ENCODE assay signal across 12 cellular contexts in genomic region chr1:16971330-16972209, GRCh38.
DNase-seq lines count a peak whose midpoint lies in the region; ATAC-seq and TF ChIP-seq lines count a peak whose summit lies in the region.
"Had no signal": no experiment of that assay in that cellular context is flagged by ENCODE, and none has a peak within 500 bp of the region (broad histone marks: within the 10 kb centered on the region; RNA-seq: fewer than 3 reads in every experiment).

No MANE protein-coding gene starts in this region.

- ATAC-seq in RWPE2 (ENCODE audit: low read depth) = peak; percentile 17; the same call in 1 of the 3 replicates
- ATAC-seq in GM21381 (IDR thresholded peaks at IDR 0.05; ENCODE audit: unreplicated experiment) = no peak

- intact Hi-C loops in tibial artery (cut with DNase I; ENCODE audit: low total_unique reads) = no loop called here

- in situ Hi-C loops in GM13976 (cut with MboI; ENCODE audit: low sequenced_read_pairs, unreplicated experiment) = no loop called here

- no peaks in the 10 kb centered on the region for H3K27me3 ChIP-seq in RWPE2 (ENCODE audit: insufficient read depth, poor library complexity, severe bottlenecking)
- no peaks in the 10 kb centered on the region for H3K27me3 ChIP-seq in tibial artery

- H3K9me3 ChIP-seq in RWPE2 (ENCODE audit: severe bottlenecking) = no peaks in the 10 kb centered on the region
- H3K9me3 ChIP-seq in tibial artery = no peaks in the 10 kb centered on the region

- no peaks in the 10 kb centered on the region for H3K36me3 ChIP-seq in RWPE2 (ENCODE audit: low read depth)
- H3K36me3 ChIP-seq in tibial artery = peaks cover 3 to 47% (median 11%) of the 10 kb centered on the region in 3 donors

- DNase-seq in NCI-H2227 (lab: John Stamatoyannopoulos, UW; ENCODE audit: unreplicated experiment) = peak; percentile 73
- DNase-seq in NCI-H2227 treated with DMSO at 0.1 percent for 48 hours (lab: John Stamatoyannopoulos, UW) = no peak
- DNase-seq in RWPE2 (ENCODE audit: low spot score) = no peak
- DNase-seq in fibroblast of mammary gland (ENCODE audit: low read depth) = peak; percentile 60
- DNase-seq in tibial artery = peak; percentile 48 to 79
- no peak for DNase-seq in stimulated activated CD4-positive, alpha-beta T cell treated with anti-CD3 and anti-CD28 coated beads, Interleukin-12 subunit alpha, Interleukin-12 subunit beta, amount 100 ng/mL, for 4 hours
- no peak for DNase-seq in GM13976 (ENCODE audit: low spot score)
- DNase-seq: ACHN; activated CD4-positive, CD25-positive, alpha-beta regulatory T cell treated with anti-CD3 and anti-CD28 coated beads, Interleukin-2, amount 50 U/mL, for 72 hours; activated naive CD8-positive, alpha-beta T cell treated with anti-CD3 and anti-CD28 coated beads for 36 hours; stimulated activated CD4-positive, alpha-beta T cell treated with anti-CD3 and anti-CD28 coated beads, Interleukin-4, amount 100 ng/mL, for 1 hour had no signal

- no peaks in the 10 kb centered on the region for H3K4me1 ChIP-seq in RWPE2 (ENCODE audit: insufficient read depth, poor library complexity, severe bottlenecking)
- peaks cover 0 to 37% (median 25%) of the 10 kb centered on the region in 4 donors for H3K4me1 ChIP-seq in tibial artery

- no peak overlapping the region for H3K27ac ChIP-seq in RWPE2 (ENCODE audit: poor library complexity, severe bottlenecking)
- H3K27ac ChIP-seq in tibial artery = peak overlapping the region; percentile 50 to 57

- H3K4me3 ChIP-seq in RWPE2 (ENCODE audit: severe bottlenecking) = no peak overlapping the region
- H3K4me3 ChIP-seq in fibroblast of mammary gland (ENCODE audit: control insufficient read depth, low read depth, low read length) = no peak overlapping the region
- H3K4me3 ChIP-seq in tibial artery = no peak overlapping the region

- TF ChIP-seq CTCF in RWPE2 (IDR thresholded peaks at IDR 0.05; ENCODE audit: poor library complexity, severe bottlenecking) (no peak), fibroblast of mammary gland (conservative IDR thresholded peaks at IDR 0.05; ENCODE audit: control insufficient read depth, insufficient read depth, low read depth, low read length) (no peak), tibial artery (IDR thresholded peaks at IDR 0.05) (no peak), GM13976 (IDR thresholded peaks at IDR 0.05; ENCODE audit: borderline replicate concordance, control extremely low read depth, extremely low read depth, insufficient read depth, missing control alignments) (no peak)

Comparison
In these comparisons a context has a peak if more than half of its experiments do, and no peak if none do; other contexts are left out.
1. DNase-seq: peak in NCI-H2227 (single experiment), fibroblast of mammary gland (single experiment) and tibial artery (2 of 2); none in NCI-H2227 treated with DMSO at 0.1 percent for 48 hours (single experiment), RWPE2 (single experiment), stimulated activated CD4-positive, alpha-beta T cell treated with anti-CD3 and anti-CD28 coated beads, Interleukin-12 subunit alpha, Interleukin-12 subunit beta, amount 100 ng/mL, for 4 hours (single experiment) and GM13976 (single experiment).